1 cellular context compared by ENCODE assay signal in genomic region chr9:92971121-92971520, GRCh38.
TF ChIP-seq lines count a peak whose summit lies in the region.

No MANE protein-coding gene starts in this region.

TF ChIP-seq in WTC11, 78 proteins besides CTCF, POLR2A, EP300 and RAD21 (continued from another document):
- TF ChIP-seq FOXP4 (CRISPR knock-in tag; IDR thresholded peaks at IDR 0.05) = no peak
- no peak for TF ChIP-seq ZNF281 (CRISPR knock-in tag; IDR thresholded peaks at IDR 0.05)
- no peak for TF ChIP-seq ATF1 (CRISPR knock-in tag; IDR thresholded peaks at IDR 0.05)
- TF ChIP-seq USF2 (CRISPR knock-in tag; IDR thresholded peaks at IDR 0.05) = no peak
